ENCODE assay signal across 25 cellular contexts in the genomic region with DNA sequence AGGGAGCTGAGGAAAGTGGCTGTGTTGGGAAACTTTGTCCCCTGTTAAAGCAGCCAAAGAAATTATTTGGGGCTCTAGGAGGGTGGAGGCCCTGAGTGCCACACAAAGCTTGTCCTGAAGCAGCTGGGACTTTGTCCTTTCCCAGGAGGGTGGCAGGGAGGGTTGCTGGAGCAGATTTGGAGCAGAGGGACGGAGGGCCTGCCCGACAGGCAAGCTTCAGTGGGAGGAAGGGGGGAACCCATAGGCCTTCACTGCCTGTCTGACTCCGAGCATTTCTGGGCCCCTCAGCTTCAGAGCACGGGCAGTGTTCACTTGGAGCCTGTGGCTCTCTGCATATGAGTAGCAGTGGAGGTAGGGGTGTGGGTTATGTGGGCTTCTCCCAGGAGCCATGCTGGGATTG. TPM values are rescaled to one million over a fixed set of nuclear protein-coding genes. Genes with fewer than 3 reads are reported as not detected.
DNase-seq lines count a peak whose midpoint lies in the region; ATAC-seq and TF ChIP-seq lines count a peak whose summit lies in the region.
"Had no signal": no experiment of that assay in that cellular context is flagged by ENCODE, and none has a peak within 500 bp of the region (broad histone marks: within the 10 kb centered on the region; RNA-seq: fewer than 3 reads in every experiment).

No MANE protein-coding gene starts in this region.

- intact Hi-C loops in sciatic nerve (cut with DNase I), result no loop called here

- no peak overlapping the region for H3K27ac ChIP-seq in upper lobe of left lung
- H3K27ac ChIP-seq: BLaER1 had no signal

- ATAC-seq in sciatic nerve, result no peak
- no peak for ATAC-seq in omental fat pad (ENCODE audit: low FRiP score)
- ATAC-seq in GM18520 (IDR thresholded peaks at IDR 0.05; ENCODE audit: unreplicated experiment), result no peak
- no peak for ATAC-seq in upper lobe of left lung (ENCODE audit: low FRiP score in 2 of 2)
- ATAC-seq: GM12878 had no signal

- DNase-seq in mesenteric fat pad (ENCODE audit: low spot score) (peak; percentile 67), sciatic nerve (ENCODE audit: low spot score) (peak; percentile 4), omental fat pad (ENCODE audit: low spot score) (no peak), upper lobe of left lung (no peak)
- DNase-seq: 8988T; ACHN; BE2C; C1 segment of cervical spinal cord; CD4-positive, alpha-beta memory T cell; CD4-positive, CD25-positive, alpha-beta regulatory T cell; CD8-positive, alpha-beta memory T cell; COR-L47; DMS 273 treated with DMSO at 0.1 percent for 48 hours; DMS153; DMS53; DMS79; DND-41; EL; GDM1 had no signal

- H3K4me3 ChIP-seq in upper lobe of left lung, result no peak overlapping the region
- H3K4me3 ChIP-seq: BLaER1, GM12878 had no signal

- no peak for TF ChIP-seq CTCF in omental fat pad (IDR thresholded peaks at IDR 0.05)
- TF ChIP-seq CTCF in upper lobe of left lung (IDR thresholded peaks at IDR 0.05), result no peak

- no peaks in the 10 kb centered on the region for H3K36me3 ChIP-seq in upper lobe of left lung
- H3K36me3 ChIP-seq: BE2C, BLaER1 had no signal

- 78% methylated on average over 4 of the region's 4 CpGs; no CpG with 5 or more reads in 1 of the 2 donors for WGBS in upper lobe of left lung, 2 donors

- H3K27me3 ChIP-seq in upper lobe of left lung, result peaks cover 0 to 4% (median 0%) of the 10 kb centered on the region in 4 donors
- H3K27me3 ChIP-seq: BE2C had no signal

- no peak for TF ChIP-seq EP300 in upper lobe of left lung (IDR thresholded peaks at IDR 0.05)

- TF ChIP-seq POLR2A in upper lobe of left lung (IDR thresholded peaks at IDR 0.05), result no peak

- no peaks in the 10 kb centered on the region for H3K9me3 ChIP-seq in upper lobe of left lung
- H3K9me3 ChIP-seq: BE2C, BLaER1 had no signal

- H3K4me1 ChIP-seq in upper lobe of left lung, result no peaks in the 10 kb centered on the region
- H3K4me1 ChIP-seq: BE2C had no signal

RNA-seq across cellular contexts. Expression of a gene that starts 7.2 kb away (rescaled TPM):
- not detected for total RNA-seq in mesenteric fat pad
- not detected for total RNA-seq in sciatic nerve
- not detected for total RNA-seq in omental fat pad
- not detected for total RNA-seq in upper lobe of left lung
- total RNA-seq: A673; CD4-positive, alpha-beta memory T cell; CD4-positive, CD25-positive, alpha-beta regulatory T cell; CD8-positive, alpha-beta memory T cell; Daoy; G401; GM12878 had no signal

RNA-seq across cellular contexts. Expression of a gene that starts 11.5 kb away (rescaled TPM):
- total RNA-seq in mesenteric fat pad (not detected), sciatic nerve (0.36 TPM), omental fat pad (not detected), upper lobe of left lung (under 1 TPM in 1 of 6 donors, not detected in 5; 0.88 TPM)
- total RNA-seq: CD4-positive, alpha-beta memory T cell; CD4-positive, CD25-positive, alpha-beta regulatory T cell; CD8-positive, alpha-beta memory T cell; Daoy; G401; GM12878 had no signal

RNA-seq across cellular contexts. Expression of a gene that starts 32.1 kb away (rescaled TPM):
- total RNA-seq in mesenteric fat pad, result 0.32 TPM
- total RNA-seq in sciatic nerve, result 64.3 TPM
- total RNA-seq in omental fat pad, result 1 to 10 TPM in 2 of 4 donors, under 1 TPM in 1, not detected in 1; 0.06 to 1.3 (median 1.2) TPM
- total RNA-seq in upper lobe of left lung, result 1 to 10 TPM in 1 of 6 donors, under 1 TPM in 3, not detected in 2; 0.20 to 4.1 (median 0.21) TPM
- total RNA-seq: A673; CD4-positive, alpha-beta memory T cell; CD4-positive, CD25-positive, alpha-beta regulatory T cell; CD8-positive, alpha-beta memory T cell; G401; GM12878 had no signal

Comparison
In these comparisons a context has a peak if more than half of its experiments do, and no peak if none do; other contexts are left out.
1. DNase-seq: peak in mesenteric fat pad (single experiment) and sciatic nerve (single experiment); none in omental fat pad (single experiment) and upper lobe of left lung (0 of 2).
2. RNA of a gene that starts 32.1 kb away (total RNA-seq): 64.3 TPM in sciatic nerve (single experiment); 0.06 to 1.3 TPM in omental fat pad, 0.32 TPM in mesenteric fat pad (single experiment) and 0.20 to 4.1 TPM in upper lobe of left lung; every median in the first group is over 10 times any median in the second.